Comparison of ENCODE assay signal across 9 cellular contexts in the genomic region with DNA sequence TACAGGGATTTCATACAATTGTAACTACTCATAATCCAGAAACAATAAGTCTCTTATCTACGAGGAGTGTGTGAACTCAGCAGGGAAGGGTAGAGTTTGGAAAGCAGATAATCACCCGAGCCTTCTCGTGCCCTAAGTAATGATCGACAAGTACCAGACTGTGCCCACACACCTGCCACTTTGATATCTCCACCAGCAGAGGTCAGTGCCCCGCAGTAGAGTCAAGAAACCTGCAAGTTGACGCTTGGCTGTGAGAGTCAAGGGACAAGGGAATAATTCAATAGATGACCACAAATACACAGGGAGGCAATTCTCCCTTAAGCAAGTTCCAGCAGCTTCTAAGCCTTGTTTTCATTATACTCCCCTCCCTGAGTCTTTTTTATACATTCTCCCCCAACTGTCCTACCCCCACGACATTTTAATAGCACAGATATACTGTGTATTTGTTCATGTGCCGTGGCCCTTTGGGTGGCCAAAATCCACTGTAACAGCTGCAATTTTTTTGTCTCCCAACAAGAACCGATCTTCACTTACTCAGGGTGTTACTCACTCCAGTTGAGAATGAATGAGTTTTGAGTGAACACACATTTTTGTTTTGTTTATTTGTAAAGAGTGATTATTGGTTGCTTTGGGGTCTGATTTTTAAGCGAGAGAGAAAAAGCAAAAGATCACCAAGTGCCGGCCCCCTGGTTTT.
DNase-seq lines count a peak whose midpoint lies in the region; ATAC-seq and TF ChIP-seq lines count a peak whose summit lies in the region.
"Had no signal": no experiment of that assay in that cellular context is flagged by ENCODE, and none has a peak within 500 bp of the region (broad histone marks: within the 10 kb centered on the region; RNA-seq: fewer than 3 reads in every experiment).

No MANE protein-coding gene starts in this region.

- CTCF ChIA-PET in Panc1 (lab: Charles Lee) = interaction anchor here (0.5 kb wide), 1 partner anchor 107 kb away, joined by 4 read pairs; no protein-coding TSS in a partner anchor

- no peaks in the 10 kb centered on the region for H3K27me3 Mint-ChIP-seq in chondrocyte (ENCODE audit: low read depth)
- H3K27me3 Mint-ChIP-seq: central memory CD8-positive, alpha-beta T cell had no signal

- peaks cover 73% of the 10 kb centered on the region for H3K4me1 Mint-ChIP-seq in chondrocyte (ENCODE audit: low read depth)

- no peak overlapping the region for H3K4me3 Mint-ChIP-seq in chondrocyte (ENCODE audit: unreplicated experiment)
- H3K4me3 Mint-ChIP-seq: central memory CD8-positive, alpha-beta T cell had no signal

- TF ChIP-seq POLR2A in uterus (IDR thresholded peaks at IDR 0.05) = no peak

- H3K36me3 Mint-ChIP-seq in chondrocyte (ENCODE audit: low read depth) = peaks cover 2% of the 10 kb centered on the region

- in situ Hi-C loops in Panc1 (cut with HindIII; ENCODE audit: low pct_unique_long_range_greater_than_20kb, low sequenced_read_pairs) = no loop called here

- POLR2A ChIA-PET in Panc1 (lab: Charles Lee) = no interaction called here

- intact Hi-C loops in Panc1 (cut with micrococcal nuclease; ENCODE audit: unreplicated experiment) (loop anchor here (5.0 kb wide), 3 partner anchors 54 to 131 kb away; no protein-coding TSS in a partner anchor), uterus (cut with DNase I; ENCODE audit: low total_unique reads) (no loop called here)

- TF ChIP-seq CTCF in GM06990 (IDR thresholded peaks at IDR 0.05; ENCODE audit: insufficient read depth, low read length, poor library complexity, severe bottlenecking) (peak; percentile 23), Panc1 (IDR thresholded peaks at IDR 0.05) (peak; percentile 84), chondrocyte (IDR thresholded peaks at IDR 0.05) (peak; percentile 70), uterus (IDR thresholded peaks at IDR 0.05) (peak in 2 of 4 experiments; percentile 23 to 25)

- ATAC-seq in Panc1 (peak; percentile 78), GM21381 (IDR thresholded peaks at IDR 0.05; ENCODE audit: unreplicated experiment) (no peak)

- H3K27me3 ChIP-seq in GM06990 (replicated peaks; ENCODE audit: control insufficient read depth, insufficient read depth, low read length) = no peaks in the 10 kb centered on the region
- H3K27me3 ChIP-seq in Panc1 (ENCODE audit: control insufficient read depth, insufficient read depth, low read length) = no peaks in the 10 kb centered on the region
- no peaks in the 10 kb centered on the region for H3K27me3 ChIP-seq in mucosa of stomach (ENCODE audit: control insufficient read depth, insufficient read depth, low read length)
- no peaks in the 10 kb centered on the region for H3K27me3 ChIP-seq in uterus

- H3K9ac ChIP-seq in mucosa of stomach (ENCODE audit: low read length) = peak overlapping the region; percentile 7

- peak overlapping the region; percentile 60 for H3K27ac Mint-ChIP-seq in chondrocyte (ENCODE audit: unreplicated experiment)

- no peaks in the 10 kb centered on the region for H3K9me3 ChIP-seq in Panc1 (ENCODE audit: control insufficient read depth, insufficient read depth, low read depth, low read length)
- H3K9me3 ChIP-seq in mucosa of stomach (ENCODE audit: control insufficient read depth, low read length) = no peaks in the 10 kb centered on the region
- no peaks in the 10 kb centered on the region for H3K9me3 ChIP-seq in uterus

- BruUV-seq in Panc1 (replicated peaks; lab: Mats Ljungman, UMichigan) = no TSS peak

- no peak overlapping the region for H3K4me3 ChIP-seq in GM06990 (replicated peaks; ENCODE audit: low read depth, low read length)
- H3K4me3 ChIP-seq in Panc1 (ENCODE audit: low read depth in 2 of 2, low read length in 2 of 2) = no peak overlapping the region
- no peak overlapping the region for H3K4me3 ChIP-seq in mucosa of stomach (ENCODE audit: low read length)
- H3K4me3 ChIP-seq in uterus = no peak overlapping the region

- H3K36me3 ChIP-seq in GM06990 (ENCODE audit: control insufficient read depth, insufficient read depth, low read length) (no peaks in the 10 kb centered on the region), Panc1 (ENCODE audit: control insufficient read depth, insufficient read depth, low read length) (peaks cover 4% of the 10 kb centered on the region), mucosa of stomach (ENCODE audit: control insufficient read depth, insufficient read depth, low read length) (no peaks in the 10 kb centered on the region), uterus (no peaks in the 10 kb centered on the region)

- DNase-seq in A172 (ENCODE audit: low spot score) (peak; percentile 45), GM06990 (ENCODE audit: extremely low read depth, insufficient read length) (no peak), Panc1 (ENCODE audit: low read depth, low spot score) (no peak), chondrocyte (ENCODE audit: low spot score) (no peak), NCI-H187 treated with DMSO at 0.1 percent for 48 hours (lab: John Stamatoyannopoulos, UW) (no peak), uterus (no peak)

- H3K27ac ChIP-seq in Panc1 (ENCODE audit: low read length) (peak overlapping the region; percentile 68), uterus (no peak overlapping the region)

- peaks cover 60% of the 10 kb centered on the region for H3K4me1 ChIP-seq in Panc1 (ENCODE audit: control insufficient read depth, insufficient read depth, low read length)
- H3K4me1 ChIP-seq in mucosa of stomach (ENCODE audit: control insufficient read depth, insufficient read depth, low read length) = peaks cover 8% of the 10 kb centered on the region
- H3K4me1 ChIP-seq in uterus = no peaks in the 10 kb centered on the region

- no peaks in the 10 kb centered on the region for H3K9me3 Mint-ChIP-seq in chondrocyte (ENCODE audit: low read depth)
- H3K9me3 Mint-ChIP-seq: central memory CD8-positive, alpha-beta T cell had no signal
